Comparison of ENCODE assay signal across 1 cellular context in the genomic region with DNA sequence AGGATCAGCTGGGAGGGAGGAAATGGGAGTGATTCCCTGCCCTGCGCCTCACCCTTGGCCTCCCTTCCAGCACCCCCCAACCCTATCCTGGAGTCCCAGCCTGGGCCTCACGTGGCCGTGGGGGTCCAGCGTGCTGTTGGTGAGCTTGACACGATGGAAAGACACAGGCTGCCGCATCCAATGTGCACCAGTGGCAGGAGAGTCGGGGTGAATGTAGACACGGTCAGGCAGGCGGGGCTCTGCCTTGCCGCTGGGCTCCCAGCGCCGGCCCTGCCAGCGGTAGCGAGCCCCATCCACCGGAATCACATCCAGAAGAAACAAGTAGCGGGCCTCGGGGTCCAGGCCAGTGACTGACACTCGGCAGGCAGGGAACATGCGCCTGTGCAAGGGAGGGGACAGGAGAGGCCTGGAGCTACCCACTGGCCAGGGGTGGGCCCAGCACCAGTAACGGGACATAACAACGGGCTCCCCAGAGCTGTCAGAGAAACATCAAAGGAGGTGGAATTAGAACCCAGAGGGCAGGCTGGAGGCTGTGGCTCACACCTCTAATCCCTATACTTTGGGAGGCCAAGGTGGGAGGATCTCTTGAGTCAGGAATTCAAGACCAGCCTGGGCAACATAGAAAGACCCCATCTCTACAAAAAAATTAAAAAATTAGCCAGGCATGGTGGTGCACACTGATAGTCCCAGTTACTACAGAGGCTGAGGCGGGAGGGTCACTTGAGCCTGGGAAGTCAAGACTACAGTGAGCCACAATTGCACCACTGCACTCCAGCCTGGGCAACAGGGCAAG.
TF ChIP-seq lines count a peak whose summit lies in the region.

No MANE protein-coding gene starts in this region.

TF ChIP-seq in HepG2, 621 proteins besides CTCF, POLR2A, EP300 and RAD21 (continues in another document):
- TF ChIP-seq RFX5 (IDR thresholded peaks at IDR 0.05; ENCODE audit: low read depth, low read length) (no peak), SP5 (CRISPR knock-in tag; IDR thresholded peaks at IDR 0.05; ENCODE audit: borderline replicate concordance, low read depth) (no peak), ZNF329 (CRISPR knock-in tag; IDR thresholded peaks at IDR 0.05; ENCODE audit: low read depth) (0 out of 2 replicates have a peak, but pooled peaks have one; percentile 30), CHCHD3 (CRISPR knock-in tag; IDR thresholded peaks at IDR 0.05) (no peak), ZNF749 (CRISPR knock-in tag; IDR thresholded peaks at IDR 0.05; ENCODE audit: borderline replicate concordance) (no peak), ZNF768 (CRISPR knock-in tag; IDR thresholded peaks at IDR 0.05) (peak; percentile 61; the same call in 1 of the 2 replicates), ZNF577 (CRISPR knock-in tag; IDR thresholded peaks at IDR 0.05; ENCODE audit: borderline replicate concordance, low read depth) (no peak), MEIS2 (CRISPR knock-in tag; IDR thresholded peaks at IDR 0.05) (no peak), SMAD1 (CRISPR knock-in tag; IDR thresholded peaks at IDR 0.05; ENCODE audit: borderline replicate concordance, low read depth) (0 out of 2 replicates have a peak, but pooled peaks have one; percentile 40), ATF1 (CRISPR knock-in tag; IDR thresholded peaks at IDR 0.05) (no peak), KDM5B (CRISPR knock-in tag; IDR thresholded peaks at IDR 0.05; ENCODE audit: borderline replicate concordance) (no peak), ARNT2 (CRISPR knock-in tag; IDR thresholded peaks at IDR 0.05; ENCODE audit: low read depth) (no peak), MZF1 (CRISPR knock-in tag; IDR thresholded peaks at IDR 0.05; ENCODE audit: borderline replicate concordance) (no peak), ZNF263 (CRISPR knock-in tag; IDR thresholded peaks at IDR 0.05) (peak; percentile 51; the same call in 1 of the 2 replicates), ZBTB3 (CRISPR knock-in tag; IDR thresholded peaks at IDR 0.05; ENCODE audit: borderline replicate concordance, low read depth) (no peak), KLF11 (CRISPR knock-in tag; IDR thresholded peaks at IDR 0.05) (no peak), ZNF451 (CRISPR knock-in tag; IDR thresholded peaks at IDR 0.05) (no peak), ZNF138 (CRISPR knock-in tag; IDR thresholded peaks at IDR 0.05; ENCODE audit: low read depth) (no peak), MTF1 (CRISPR knock-in tag; IDR thresholded peaks at IDR 0.05) (no peak), POGZ (CRISPR knock-in tag; IDR thresholded peaks at IDR 0.05) (no peak), ZNF331 (CRISPR knock-in tag; IDR thresholded peaks at IDR 0.05) (no peak), ZMYM4 (CRISPR knock-in tag; IDR thresholded peaks at IDR 0.05) (0 out of 2 replicates have a peak, but pooled peaks have one; percentile 37), ZNF652 (CRISPR knock-in tag; IDR thresholded peaks at IDR 0.05; ENCODE audit: borderline replicate concordance, low read depth) (no peak), SOX13 (IDR thresholded peaks at IDR 0.05) (no peak), SOX13 (CRISPR knock-in tag; conservative IDR thresholded peaks at IDR 0.05 in 1 of 2, IDR thresholded peaks at IDR 0.05 in 1 of 2) (no peak), ZNF160 (CRISPR knock-in tag; IDR thresholded peaks at IDR 0.05) (no peak), ZNF747 (CRISPR knock-in tag; IDR thresholded peaks at IDR 0.05; ENCODE audit: borderline replicate concordance) (no peak), MLLT10 (CRISPR knock-in tag; IDR thresholded peaks at IDR 0.05) (no peak), ZNF20 (CRISPR knock-in tag; IDR thresholded peaks at IDR 0.05) (no peak), CBFB (CRISPR knock-in tag; IDR thresholded peaks at IDR 0.05) (no peak), ZSCAN22 (CRISPR knock-in tag; IDR thresholded peaks at IDR 0.05) (no peak), ZNF530 (CRISPR knock-in tag; IDR thresholded peaks at IDR 0.05; ENCODE audit: low read depth) (no peak), ZNF772 (CRISPR knock-in tag; IDR thresholded peaks at IDR 0.05) (no peak), KDM2A (CRISPR knock-in tag; IDR thresholded peaks at IDR 0.05; ENCODE audit: borderline replicate concordance, low read depth) (no peak; the same call in 1 of the 2 replicates), ZNF235 (CRISPR knock-in tag; IDR thresholded peaks at IDR 0.05; ENCODE audit: borderline replicate concordance) (no peak), MAFG (CRISPR knock-in tag; IDR thresholded peaks at IDR 0.05) (no peak), KMT2B (CRISPR knock-in tag; IDR thresholded peaks at IDR 0.05) (no peak), ZSCAN30 (CRISPR knock-in tag; IDR thresholded peaks at IDR 0.05) (no peak), ZNF550 (CRISPR knock-in tag; IDR thresholded peaks at IDR 0.05; ENCODE audit: borderline replicate concordance) (no peak), IKZF4 (CRISPR knock-in tag; IDR thresholded peaks at IDR 0.05; ENCODE audit: borderline replicate concordance, low read depth, not compliant biosample characterization) (peak; percentile 29), DPF2 (CRISPR knock-in tag; IDR thresholded peaks at IDR 0.05; ENCODE audit: borderline replicate concordance, low read depth) (no peak), ZBTB20 (CRISPR knock-in tag; IDR thresholded peaks at IDR 0.05; ENCODE audit: borderline replicate concordance, low read depth) (0 out of 2 replicates have a peak, but pooled peaks have one; percentile 42), ZNF547 (CRISPR knock-in tag; IDR thresholded peaks at IDR 0.05) (0 out of 2 replicates have a peak, but pooled peaks have one; percentile 10), ZNF501 (CRISPR knock-in tag; IDR thresholded peaks at IDR 0.05) (no peak)
- TF ChIP-seq, protein P1, sequence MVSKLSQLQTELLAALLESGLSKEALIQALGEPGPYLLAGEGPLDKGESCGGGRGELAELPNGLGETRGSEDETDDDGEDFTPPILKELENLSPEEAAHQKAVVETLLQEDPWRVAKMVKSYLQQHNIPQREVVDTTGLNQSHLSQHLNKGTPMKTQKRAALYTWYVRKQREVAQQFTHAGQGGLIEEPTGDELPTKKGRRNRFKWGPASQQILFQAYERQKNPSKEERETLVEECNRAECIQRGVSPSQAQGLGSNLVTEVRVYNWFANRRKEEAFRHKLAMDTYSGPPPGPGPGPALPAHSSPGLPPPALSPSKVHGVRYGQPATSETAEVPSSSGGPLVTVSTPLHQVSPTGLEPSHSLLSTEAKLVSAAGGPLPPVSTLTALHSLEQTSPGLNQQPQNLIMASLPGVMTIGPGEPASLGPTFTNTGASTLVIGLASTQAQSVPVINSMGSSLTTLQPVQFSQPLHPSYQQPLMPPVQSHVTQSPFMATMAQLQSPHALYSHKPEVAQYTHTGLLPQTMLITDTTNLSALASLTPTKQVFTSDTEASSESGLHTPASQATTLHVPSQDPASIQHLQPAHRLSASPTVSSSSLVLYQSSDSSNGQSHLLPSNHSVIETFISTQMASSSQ (IDR thresholded peaks at IDR 0.05; ENCODE audit: low read depth), result no peak
- TF ChIP-seq, protein P1 (CRISPR knock-in tag; IDR thresholded peaks at IDR 0.05; ENCODE audit: borderline replicate concordance), result no peak
- TF ChIP-seq, protein P2, sequence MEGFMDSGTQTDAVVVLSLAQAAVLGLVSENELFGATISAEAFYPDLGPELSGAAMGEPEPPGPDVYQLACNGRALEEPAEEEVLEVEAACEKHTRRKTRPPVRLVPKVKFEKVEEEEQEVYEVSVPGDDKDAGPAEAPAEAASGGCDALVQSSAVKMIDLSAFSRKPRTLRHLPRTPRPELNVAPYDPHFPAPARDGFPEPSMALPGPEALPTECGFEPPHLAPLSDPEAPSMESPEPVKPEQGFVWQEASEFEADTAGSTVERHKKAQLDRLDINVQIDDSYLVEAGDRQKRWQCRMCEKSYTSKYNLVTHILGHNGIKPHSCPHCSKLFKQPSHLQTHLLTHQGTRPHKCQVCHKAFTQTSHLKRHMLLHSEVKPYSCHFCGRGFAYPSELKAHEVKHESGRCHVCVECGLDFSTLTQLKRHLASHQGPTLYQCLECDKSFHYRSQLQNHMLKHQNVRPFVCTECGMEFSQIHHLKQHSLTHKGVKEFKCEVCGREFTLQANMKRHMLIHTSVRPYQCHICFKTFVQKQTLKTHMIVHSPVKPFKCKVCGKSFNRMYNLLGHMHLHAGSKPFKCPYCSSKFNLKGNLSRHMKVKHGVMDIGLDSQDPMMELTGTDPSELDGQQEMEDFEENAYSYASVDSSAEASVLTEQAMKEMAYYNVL (CRISPR knock-in tag; IDR thresholded peaks at IDR 0.05; ENCODE audit: borderline replicate concordance), result no peak
- TF ChIP-seq, protein P3, sequence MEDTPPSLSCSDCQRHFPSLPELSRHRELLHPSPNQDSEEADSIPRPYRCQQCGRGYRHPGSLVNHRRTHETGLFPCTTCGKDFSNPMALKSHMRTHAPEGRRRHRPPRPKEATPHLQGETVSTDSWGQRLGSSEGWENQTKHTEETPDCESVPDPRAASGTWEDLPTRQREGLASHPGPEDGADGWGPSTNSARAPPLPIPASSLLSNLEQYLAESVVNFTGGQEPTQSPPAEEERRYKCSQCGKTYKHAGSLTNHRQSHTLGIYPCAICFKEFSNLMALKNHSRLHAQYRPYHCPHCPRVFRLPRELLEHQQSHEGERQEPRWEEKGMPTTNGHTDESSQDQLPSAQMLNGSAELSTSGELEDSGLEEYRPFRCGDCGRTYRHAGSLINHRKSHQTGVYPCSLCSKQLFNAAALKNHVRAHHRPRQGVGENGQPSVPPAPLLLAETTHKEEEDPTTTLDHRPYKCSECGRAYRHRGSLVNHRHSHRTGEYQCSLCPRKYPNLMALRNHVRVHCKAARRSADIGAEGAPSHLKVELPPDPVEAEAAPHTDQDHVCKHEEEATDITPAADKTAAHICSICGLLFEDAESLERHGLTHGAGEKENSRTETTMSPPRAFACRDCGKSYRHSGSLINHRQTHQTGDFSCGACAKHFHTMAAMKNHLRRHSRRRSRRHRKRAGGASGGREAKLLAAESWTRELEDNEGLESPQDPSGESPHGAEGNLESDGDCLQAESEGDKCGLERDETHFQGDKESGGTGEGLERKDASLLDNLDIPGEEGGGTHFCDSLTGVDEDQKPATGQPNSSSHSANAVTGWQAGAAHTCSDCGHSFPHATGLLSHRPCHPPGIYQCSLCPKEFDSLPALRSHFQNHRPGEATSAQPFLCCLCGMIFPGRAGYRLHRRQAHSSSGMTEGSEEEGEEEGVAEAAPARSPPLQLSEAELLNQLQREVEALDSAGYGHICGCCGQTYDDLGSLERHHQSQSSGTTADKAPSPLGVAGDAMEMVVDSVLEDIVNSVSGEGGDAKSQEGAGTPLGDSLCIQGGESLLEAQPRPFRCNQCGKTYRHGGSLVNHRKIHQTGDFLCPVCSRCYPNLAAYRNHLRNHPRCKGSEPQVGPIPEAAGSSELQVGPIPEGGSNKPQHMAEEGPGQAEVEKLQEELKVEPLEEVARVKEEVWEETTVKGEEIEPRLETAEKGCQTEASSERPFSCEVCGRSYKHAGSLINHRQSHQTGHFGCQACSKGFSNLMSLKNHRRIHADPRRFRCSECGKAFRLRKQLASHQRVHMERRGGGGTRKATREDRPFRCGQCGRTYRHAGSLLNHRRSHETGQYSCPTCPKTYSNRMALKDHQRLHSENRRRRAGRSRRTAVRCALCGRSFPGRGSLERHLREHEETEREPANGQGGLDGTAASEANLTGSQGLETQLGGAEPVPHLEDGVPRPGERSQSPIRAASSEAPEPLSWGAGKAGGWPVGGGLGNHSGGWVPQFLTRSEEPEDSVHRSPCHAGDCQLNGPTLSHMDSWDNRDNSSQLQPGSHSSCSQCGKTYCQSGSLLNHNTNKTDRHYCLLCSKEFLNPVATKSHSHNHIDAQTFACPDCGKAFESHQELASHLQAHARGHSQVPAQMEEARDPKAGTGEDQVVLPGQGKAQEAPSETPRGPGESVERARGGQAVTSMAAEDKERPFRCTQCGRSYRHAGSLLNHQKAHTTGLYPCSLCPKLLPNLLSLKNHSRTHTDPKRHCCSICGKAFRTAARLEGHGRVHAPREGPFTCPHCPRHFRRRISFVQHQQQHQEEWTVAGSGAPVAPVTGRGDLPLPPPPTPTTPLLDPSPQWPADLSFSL (CRISPR knock-in tag; IDR thresholded peaks at IDR 0.05), result no peak
- TF ChIP-seq, protein P4, sequence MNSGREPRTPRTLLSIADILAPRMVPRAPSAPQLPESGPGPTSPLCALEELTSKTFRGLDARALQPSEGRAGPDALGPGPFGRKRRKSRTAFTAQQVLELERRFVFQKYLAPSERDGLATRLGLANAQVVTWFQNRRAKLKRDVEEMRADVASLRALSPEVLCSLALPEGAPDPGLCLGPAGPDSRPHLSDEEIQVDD (CRISPR knock-in tag; IDR thresholded peaks at IDR 0.05; ENCODE audit: borderline replicate concordance), result peak; percentile 33; the same call in 1 of the 2 replicates
- TF ChIP-seq, protein P5, sequence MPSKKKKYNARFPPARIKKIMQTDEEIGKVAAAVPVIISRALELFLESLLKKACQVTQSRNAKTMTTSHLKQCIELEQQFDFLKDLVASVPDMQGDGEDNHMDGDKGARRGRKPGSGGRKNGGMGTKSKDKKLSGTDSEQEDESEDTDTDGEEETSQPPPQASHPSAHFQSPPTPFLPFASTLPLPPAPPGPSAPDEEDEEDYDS (CRISPR knock-in tag; IDR thresholded peaks at IDR 0.05), result no peak
- TF ChIP-seq, protein P6, sequence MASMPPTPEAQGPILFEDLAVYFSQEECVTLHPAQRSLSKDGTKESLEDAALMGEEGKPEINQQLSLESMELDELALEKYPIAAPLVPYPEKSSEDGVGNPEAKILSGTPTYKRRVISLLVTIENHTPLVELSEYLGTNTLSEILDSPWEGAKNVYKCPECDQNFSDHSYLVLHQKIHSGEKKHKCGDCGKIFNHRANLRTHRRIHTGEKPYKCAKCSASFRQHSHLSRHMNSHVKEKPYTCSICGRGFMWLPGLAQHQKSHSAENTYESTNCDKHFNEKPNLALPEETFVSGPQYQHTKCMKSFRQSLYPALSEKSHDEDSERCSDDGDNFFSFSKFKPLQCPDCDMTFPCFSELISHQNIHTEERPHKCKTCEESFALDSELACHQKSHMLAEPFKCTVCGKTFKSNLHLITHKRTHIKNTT (CRISPR knock-in tag; IDR thresholded peaks at IDR 0.05), result no peak
- TF ChIP-seq, protein P7, sequence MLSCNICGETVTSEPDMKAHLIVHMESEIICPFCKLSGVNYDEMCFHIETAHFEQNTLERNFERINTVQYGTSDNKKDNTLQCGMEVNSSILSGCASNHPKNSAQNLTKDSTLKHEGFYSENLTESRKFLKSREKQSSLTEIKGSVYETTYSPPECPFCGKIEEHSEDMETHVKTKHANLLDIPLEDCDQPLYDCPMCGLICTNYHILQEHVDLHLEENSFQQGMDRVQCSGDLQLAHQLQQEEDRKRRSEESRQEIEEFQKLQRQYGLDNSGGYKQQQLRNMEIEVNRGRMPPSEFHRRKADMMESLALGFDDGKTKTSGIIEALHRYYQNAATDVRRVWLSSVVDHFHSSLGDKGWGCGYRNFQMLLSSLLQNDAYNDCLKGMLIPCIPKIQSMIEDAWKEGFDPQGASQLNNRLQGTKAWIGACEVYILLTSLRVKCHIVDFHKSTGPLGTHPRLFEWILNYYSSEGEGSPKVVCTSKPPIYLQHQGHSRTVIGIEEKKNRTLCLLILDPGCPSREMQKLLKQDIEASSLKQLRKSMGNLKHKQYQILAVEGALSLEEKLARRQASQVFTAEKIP (CRISPR knock-in tag; IDR thresholded peaks at IDR 0.05; ENCODE audit: borderline replicate concordance), result no peak
